In the genomic region with DNA sequence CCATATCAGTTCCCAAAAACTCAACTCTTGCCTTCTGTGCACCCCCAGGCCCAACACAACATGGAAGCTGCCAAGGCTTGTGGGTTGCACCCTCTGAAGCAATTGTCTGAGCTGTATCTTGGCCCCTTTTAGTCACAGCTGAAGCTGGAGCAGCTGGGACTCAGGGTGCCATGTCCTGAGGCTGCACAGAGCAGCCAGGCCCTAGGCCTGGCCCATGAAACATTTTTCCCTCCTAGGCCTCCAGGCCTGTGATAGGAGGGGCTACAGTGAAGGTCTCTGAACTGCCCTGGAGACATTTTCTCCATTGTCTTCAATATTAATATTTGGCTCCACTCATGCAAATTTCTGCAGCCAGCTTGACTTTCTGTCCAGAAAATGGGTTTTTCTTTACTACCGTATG, we compare ENCODE assay signal across 11 cellular contexts.
"Had no signal": no experiment of that assay in that cellular context is flagged by ENCODE, and none has a peak within 500 bp of the region (broad histone marks: within the 10 kb centered on the region; RNA-seq: fewer than 3 reads in every experiment).

No MANE protein-coding gene starts in this region.

- H3K4me3 Mint-ChIP-seq: GM23338, H9, HFFc6 had no signal

- H3K4me3 ChIP-seq: GM23248, GM23338, HAP-1 had no signal

- H3K4me2 ChIP-seq: GM23338 had no signal

- DNase-seq: GM23248, GOT3, H7, H9, HCEC 1CT, HFFc6 had no signal

- H2AFZ ChIP-seq: GM23248, GM23338 had no signal

- H3K36me3 ChIP-seq: HAP-1 had no signal

- H3K9ac ChIP-seq: GM23248 had no signal

- H3K27ac ChIP-seq: GM23248 had no signal

- FAIRE-seq: H1, H54 had no signal

- H3K4me1 Mint-ChIP-seq: GM23338, H9 had no signal

- H3K27ac Mint-ChIP-seq: GM23338, H9, HFFc6 had no signal

- H3K4me1 ChIP-seq: HAP-1 had no signal

- ATAC-seq: GM23338, HCT116 had no signal
